In the genomic region with DNA sequence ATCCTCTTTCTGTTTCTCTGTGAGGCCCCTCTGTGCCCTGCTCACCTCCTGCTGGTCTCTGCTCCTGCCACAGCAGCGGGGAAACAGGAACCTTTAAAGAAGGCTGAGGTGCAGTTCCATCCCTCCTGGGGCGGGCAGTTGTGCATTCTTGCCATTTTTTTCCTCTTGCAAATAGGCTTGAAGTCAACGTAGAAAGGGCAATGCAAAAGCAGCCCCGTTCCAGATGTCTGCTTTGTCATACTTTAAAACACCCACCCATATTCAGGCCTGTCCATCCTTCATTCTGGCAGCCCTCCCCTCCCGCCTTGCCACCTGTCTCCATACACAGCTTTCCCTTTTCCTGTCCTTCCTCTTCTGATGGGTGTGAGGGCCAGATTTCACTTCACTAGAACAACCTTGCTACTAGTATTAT, we compare ENCODE assay signal across 9 cellular contexts.
DNase-seq lines count a peak whose midpoint lies in the region; ATAC-seq and TF ChIP-seq lines count a peak whose summit lies in the region.
"Had no signal": no experiment of that assay in that cellular context is flagged by ENCODE, and none has a peak within 500 bp of the region (broad histone marks: within the 10 kb centered on the region; RNA-seq: fewer than 3 reads in every experiment).

No MANE protein-coding gene starts in this region.

- DNase-seq in Right ventricle myocardium inferior (ENCODE audit: missing footprints) (no peak), cardiac septum (ENCODE audit: low spot score) (no peak), epithelial cell of esophagus (ENCODE audit: low read depth) (peak; percentile 46), aorta (no peak), globus pallidus (ENCODE audit: low spot score) (no peak)

- 14 to 18% methylated on average over 5 of the region's 5 CpGs for WGBS in aorta, 2 donors

- TF ChIP-seq CTCF in epithelial cell of esophagus (IDR thresholded peaks at IDR 0.05; ENCODE audit: insufficient read depth, low read depth, low read length, missing control alignments) = no peak

- no peaks in the 10 kb centered on the region for H3K27me3 ChIP-seq in mucosa of stomach (ENCODE audit: control insufficient read depth, insufficient read depth, low read length)
- no peaks in the 10 kb centered on the region for H3K27me3 ChIP-seq in aorta (ENCODE audit: control insufficient read depth in 1 of 2, insufficient read depth in 2 of 2, low read length in 1 of 2)
- H3K27me3 ChIP-seq: BLaER1 had no signal

- peak overlapping the region; percentile 99 for H3K27ac ChIP-seq in aorta (ENCODE audit: low read depth in 1 of 2, low read length in 2 of 2)
- H3K27ac ChIP-seq: BLaER1 had no signal

- ATAC-seq in Right ventricle myocardium inferior (peak; percentile 2), aorta (ENCODE audit: low FRiP score) (no peak), GM21619 (IDR thresholded peaks at IDR 0.05; ENCODE audit: unreplicated experiment) (no peak), GM18861 (IDR thresholded peaks at IDR 0.05; ENCODE audit: unreplicated experiment) (no peak)

- H3K36me3 ChIP-seq in mucosa of stomach (ENCODE audit: control insufficient read depth, insufficient read depth, low read length) (no peaks in the 10 kb centered on the region), aorta (ENCODE audit: control insufficient read depth in 1 of 2, insufficient read depth in 2 of 2, low read length in 1 of 2) (no peaks in the 10 kb centered on the region)
- H3K36me3 ChIP-seq: BLaER1 had no signal

- intact Hi-C loops in Right ventricle myocardium inferior (cut with DNase I) = loop anchor here (1.0 to 5.0 kb wide), 3 partner anchors 60 to 128 kb away; no protein-coding TSS in a partner anchor
- intact Hi-C loops in cardiac septum (cut with DNase I) = loop anchor here (1.0 to 2.0 kb wide), 2 partner anchors 59 to 66 kb away; partner anchors contain the start of gene KLF9
- intact Hi-C loops in aorta (cut with DNase I) = loop anchor here (2.0 to 5.0 kb wide), 5 partner anchors 43 to 138 kb away; no protein-coding TSS in a partner anchor

- H3K9ac ChIP-seq in mucosa of stomach (ENCODE audit: low read length) = peak overlapping the region; percentile 73
- H3K9ac ChIP-seq: BLaER1 had no signal

- no peak overlapping the region for H3K4me3 ChIP-seq in epithelial cell of esophagus (ENCODE audit: low read length)
- H3K4me3 ChIP-seq in mucosa of stomach (ENCODE audit: low read length) = no peak overlapping the region
- no peak overlapping the region for H3K4me3 ChIP-seq in aorta (ENCODE audit: low read length in 2 of 2)
- H3K4me3 ChIP-seq: BLaER1 had no signal

- H3K9me3 ChIP-seq in mucosa of stomach (ENCODE audit: control insufficient read depth, low read length) (no peaks in the 10 kb centered on the region), aorta (ENCODE audit: control insufficient read depth, low read length) (no peaks in the 10 kb centered on the region)
- H3K9me3 ChIP-seq: BLaER1 had no signal

- peaks cover 63% of the 10 kb centered on the region for H3K4me1 ChIP-seq in mucosa of stomach (ENCODE audit: control insufficient read depth, insufficient read depth, low read length)
- peaks cover 8 to 18% of the 10 kb centered on the region in 2 donors for H3K4me1 ChIP-seq in aorta (ENCODE audit: control insufficient read depth in 1 of 2, insufficient read depth in 2 of 2, low read length in 2 of 2)
- H3K4me1 ChIP-seq: BLaER1 had no signal
